8 cellular contexts compared by ENCODE assay signal in the genomic region with DNA sequence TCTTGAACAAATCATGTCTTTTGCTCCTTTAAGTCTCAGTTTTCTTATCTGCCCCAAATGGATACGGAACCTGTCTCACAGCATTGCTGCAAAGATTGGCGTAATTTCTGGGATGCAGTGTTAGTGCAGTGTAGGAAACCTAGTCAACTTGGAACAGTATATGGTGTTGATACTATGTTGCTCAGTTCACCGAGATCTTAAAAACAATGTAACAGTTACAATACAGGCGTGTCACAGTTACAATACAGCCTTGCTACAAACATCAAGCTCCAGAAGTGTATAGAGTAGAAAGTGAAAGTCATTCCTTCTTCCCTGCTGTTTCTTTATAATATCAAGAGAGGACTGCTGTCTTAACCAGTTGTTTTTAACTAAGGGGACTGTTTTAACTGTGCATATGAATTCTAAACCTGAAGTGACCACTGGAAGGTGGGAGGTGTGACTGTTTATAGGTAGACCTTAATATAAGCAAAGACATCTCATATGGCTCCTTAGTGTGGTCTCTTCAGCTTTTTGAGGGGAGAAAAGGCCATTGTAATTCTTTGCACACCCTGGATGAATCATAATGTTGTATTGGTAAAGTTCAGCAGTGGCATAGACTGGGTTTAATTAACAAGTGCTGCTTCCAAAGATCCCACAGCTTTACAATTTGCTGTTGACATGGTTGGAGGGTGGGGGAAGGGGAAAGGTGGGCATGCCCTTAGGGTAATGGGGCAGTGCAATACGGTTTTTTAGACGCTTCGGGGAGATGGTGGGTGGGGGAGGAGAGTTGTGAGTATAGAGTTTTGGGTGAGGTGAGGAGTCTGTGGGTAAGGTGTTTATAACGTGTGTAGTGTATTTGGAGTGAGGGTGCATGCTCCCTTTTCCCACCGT. TPM values are rescaled to one million over a fixed set of nuclear protein-coding genes. Genes with fewer than 3 reads are reported as not detected.
DNase-seq lines count a peak whose midpoint lies in the region; ATAC-seq and TF ChIP-seq lines count a peak whose summit lies in the region.

No MANE protein-coding gene starts in this region.

- no peak overlapping the region for H3K23ac ChIP-seq in mesenchymal stem cell (ENCODE audit: low read length in 2 of 2)

- H3K18ac ChIP-seq in mesenchymal stem cell (ENCODE audit: low read depth in 1 of 2, low read length in 2 of 2): peak overlapping the region in 1 of 2 experiments; percentile 48

- H3K4me1 ChIP-seq in mesenchymal stem cell (ENCODE audit: control insufficient read depth, insufficient read depth, low read depth, low read length) (peaks cover 52% of the 10 kb centered on the region), tibial artery (peaks cover 5 to 95% (median 80%) of the 10 kb centered on the region in 4 donors), foreskin keratinocyte (peaks cover 51% of the 10 kb centered on the region)

- peak overlapping the region; percentile 31 for H2AK5ac ChIP-seq in mesenchymal stem cell (ENCODE audit: low read length, severe bottlenecking)

- in situ Hi-C loops in astrocyte of the spinal cord (cut with HindIII; ENCODE audit: low sequenced_read_pairs): no loop called here

- WGBS in mesenchymal stem cell: 75% methylated on average over 7 of the region's 9 CpGs

- H3K9ac ChIP-seq in mesenchymal stem cell (ENCODE audit: low read length): peak overlapping the region; percentile 66

- peak overlapping the region; percentile 31 for H3K4me2 ChIP-seq in mesenchymal stem cell (ENCODE audit: low read length, poor library complexity, severe bottlenecking)

- intact Hi-C loops in tibial artery (cut with DNase I; ENCODE audit: low total_unique reads): no loop called here

- no peak overlapping the region for H2BK120ac ChIP-seq in mesenchymal stem cell (ENCODE audit: low read depth, low read length)

- H3K27me3 ChIP-seq in mesenchymal stem cell (ENCODE audit: control insufficient read depth in 1 of 2, insufficient read depth in 1 of 2, low read length in 2 of 2) (no peaks in the 10 kb centered on the region), tibial artery (no peaks in the 10 kb centered on the region), foreskin keratinocyte (no peaks in the 10 kb centered on the region)

- no peak for TF ChIP-seq CTCF in astrocyte of the spinal cord (IDR thresholded peaks at IDR 0.05; ENCODE audit: low read depth, low read length)
- TF ChIP-seq CTCF in tibial artery (IDR thresholded peaks at IDR 0.05): no peak
- no peak for TF ChIP-seq CTCF in foreskin keratinocyte (conservative IDR thresholded peaks at IDR 0.05)

- H3K27ac Mint-ChIP-seq in activated T-cell treated with anti-CD3 and anti-CD28 coated beads, Interleukin-2, amount 50 U/mL, for 24 hours: peak overlapping the region; percentile 89

- H3K9me3 ChIP-seq in mesenchymal stem cell (ENCODE audit: control insufficient read depth, low read length) (no peaks in the 10 kb centered on the region), tibial artery (no peaks in the 10 kb centered on the region)

- no peak overlapping the region for H2BK15ac ChIP-seq in mesenchymal stem cell (ENCODE audit: low read depth, poor library complexity, severe bottlenecking)

- no peak overlapping the region for H2BK5ac ChIP-seq in mesenchymal stem cell (ENCODE audit: low read depth, low read length, poor library complexity, severe bottlenecking)

- H4K8ac ChIP-seq in mesenchymal stem cell (ENCODE audit: low read length): peak overlapping the region; percentile 75

- no peak for DNase-seq in activated T-cell treated with anti-CD3 and anti-CD28 coated beads, Interleukin-2, amount 50 U/mL, for 24 hours
- DNase-seq in activated T-cell treated with anti-CD3 and anti-CD28 coated beads, Interleukin-2, amount 50 U/mL, for 48 hours: no peak
- DNase-seq in astrocyte of the spinal cord (ENCODE audit: low read depth, low spot score) (peak; percentile 61), mesenchymal stem cell (peak; percentile 58), tibial artery (no peak), NCI-H2227 treated with DMSO at 0.1 percent for 48 hours (lab: John Stamatoyannopoulos, UW) (no peak), SK-N-DZ (ENCODE audit: low spot score) (no peak), foreskin keratinocyte (no peak)

- H3K36me3 ChIP-seq in mesenchymal stem cell (ENCODE audit: control insufficient read depth in 1 of 2, insufficient read depth in 2 of 2, low read depth in 1 of 2, low read length in 2 of 2) (peaks cover 0 to 3% of the 10 kb centered on the region in 2 experiments), tibial artery (no peaks in the 10 kb centered on the region)

- H2BK12ac ChIP-seq in mesenchymal stem cell (ENCODE audit: low read length in 2 of 2): no peak overlapping the region

- H4K91ac ChIP-seq in mesenchymal stem cell (ENCODE audit: low read length): no peak overlapping the region

- no peak for ATAC-seq in foreskin keratinocyte

- H3K4me3 ChIP-seq in astrocyte of the spinal cord (ENCODE audit: low read depth, low read length) (no peak overlapping the region), mesenchymal stem cell (ENCODE audit: insufficient read depth in 1 of 2, low read depth in 1 of 2, low read length in 2 of 2) (peak overlapping the region in 1 of 2 experiments; percentile 71), tibial artery (peak overlapping the region; percentile 13 to 15)

- peak overlapping the region; percentile 67 for H3K4me3 Mint-ChIP-seq in activated T-cell treated with anti-CD3 and anti-CD28 coated beads, Interleukin-2, amount 50 U/mL, for 24 hours

- H3K36me3 Mint-ChIP-seq in activated T-cell treated with anti-CD3 and anti-CD28 coated beads, Interleukin-2, amount 50 U/mL, for 24 hours (ENCODE audit: low read depth): peaks cover 39% of the 10 kb centered on the region

- H3K27me3 Mint-ChIP-seq in activated T-cell treated with anti-CD3 and anti-CD28 coated beads, Interleukin-2, amount 50 U/mL, for 24 hours: no peaks in the 10 kb centered on the region

- H3K27ac ChIP-seq in mesenchymal stem cell (ENCODE audit: low read length, poor library complexity, severe bottlenecking) (peak overlapping the region; percentile 26), tibial artery (peak overlapping the region; percentile 10 to 57), foreskin keratinocyte (no peak overlapping the region)

- peak overlapping the region in 1 of 2 experiments; percentile 18 for H3K14ac ChIP-seq in mesenchymal stem cell (ENCODE audit: low read length in 2 of 2)

- no peak overlapping the region for H3K4ac ChIP-seq in mesenchymal stem cell (ENCODE audit: low read depth in 1 of 2, low read length in 2 of 2)

- no peaks in the 10 kb centered on the region for H3K79me1 ChIP-seq in mesenchymal stem cell (replicated peaks; ENCODE audit: low read length, poor library complexity, severe bottlenecking)

- peaks cover 90% of the 10 kb centered on the region for H3K4me1 Mint-ChIP-seq in activated T-cell treated with anti-CD3 and anti-CD28 coated beads, Interleukin-2, amount 50 U/mL, for 24 hours (ENCODE audit: low read depth)

- no peaks in the 10 kb centered on the region for H3K9me3 Mint-ChIP-seq in activated T-cell treated with anti-CD3 and anti-CD28 coated beads, Interleukin-2, amount 50 U/mL, for 24 hours

- H2AFZ ChIP-seq in mesenchymal stem cell (ENCODE audit: low read depth, low read length): no peak overlapping the region

RNA-seq across cellular contexts. Expression of gene PRRC2B, which starts 12.9 kb away (rescaled TPM):
- 55.8 TPM for polyA plus RNA-seq in mesenchymal stem cell (2013, experiment 1 of 2)
- polyA plus RNA-seq in mesenchymal stem cell (2013, experiment 2 of 2): 53.6 TPM
- polyA plus RNA-seq in SK-N-DZ (2014; cell fraction: cytosol; rRNA removed): 81.2 and 95.5 TPM in 2 replicates
- 79.4 and 130 TPM in 2 replicates for polyA plus RNA-seq in SK-N-DZ (2014; cell fraction: nucleus; rRNA removed)
- total RNA-seq in foreskin keratinocyte: 85.0 and 89.2 TPM in 2 replicates
- polyA plus RNA-seq in foreskin keratinocyte: 29.7 and 32.0 TPM in 2 replicates

Comparison
In these comparisons a context has a peak if more than half of its experiments do, and no peak if none do; other contexts are left out.
1. DNase-seq: peak in astrocyte of the spinal cord (single experiment) and mesenchymal stem cell (single experiment); none in activated T-cell treated with anti-CD3 and anti-CD28 coated beads, Interleukin-2, amount 50 U/mL, for 24 hours (single experiment), activated T-cell treated with anti-CD3 and anti-CD28 coated beads, Interleukin-2, amount 50 U/mL, for 48 hours (0 of 2), tibial artery (0 of 2), NCI-H2227 treated with DMSO at 0.1 percent for 48 hours (single experiment), SK-N-DZ (single experiment) and foreskin keratinocyte (0 of 2).